In the genomic region with DNA sequence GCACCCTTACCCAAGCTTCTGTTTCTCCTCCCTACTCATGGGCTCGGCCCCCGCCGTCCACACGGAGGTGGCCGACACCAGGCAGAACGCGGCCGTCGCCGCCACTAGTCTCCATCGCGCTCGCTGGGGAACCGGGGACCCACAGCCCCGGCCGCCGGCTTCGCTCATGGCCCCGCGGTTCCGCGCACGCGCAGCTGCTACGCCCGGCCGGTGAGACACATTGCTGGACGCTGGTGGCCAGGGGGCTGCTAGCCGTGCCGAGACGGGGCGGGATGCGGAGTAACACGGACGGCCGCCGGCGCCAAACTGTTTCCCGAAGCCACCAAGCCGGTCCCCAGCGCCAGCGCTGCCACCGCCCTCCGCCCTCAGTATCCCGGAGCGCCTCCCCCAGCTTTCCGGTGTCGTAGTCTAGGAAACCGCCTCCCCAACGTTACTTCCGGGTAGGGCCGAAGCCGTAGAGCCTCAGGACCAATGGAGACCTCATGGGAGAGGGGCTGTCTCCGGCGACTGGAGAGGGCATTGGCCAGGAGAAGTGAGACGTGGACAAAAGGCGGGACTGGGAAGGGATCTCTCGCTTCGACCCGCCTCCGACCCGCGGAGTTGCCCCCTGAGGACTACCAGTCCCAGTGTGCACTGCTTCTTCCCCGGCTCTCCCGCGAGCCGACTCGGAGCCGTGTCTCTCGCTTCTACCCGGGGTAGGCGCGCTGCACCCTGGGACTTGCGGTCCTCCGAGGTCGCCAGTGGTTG, we compare ENCODE assay signal across 8 cellular contexts. TPM values are rescaled to one million over a fixed set of nuclear protein-coding genes. Genes with fewer than 3 reads are reported as not detected.
DNase-seq lines count a peak whose midpoint lies in the region; ATAC-seq and TF ChIP-seq lines count a peak whose summit lies in the region.

A gene with protein sequence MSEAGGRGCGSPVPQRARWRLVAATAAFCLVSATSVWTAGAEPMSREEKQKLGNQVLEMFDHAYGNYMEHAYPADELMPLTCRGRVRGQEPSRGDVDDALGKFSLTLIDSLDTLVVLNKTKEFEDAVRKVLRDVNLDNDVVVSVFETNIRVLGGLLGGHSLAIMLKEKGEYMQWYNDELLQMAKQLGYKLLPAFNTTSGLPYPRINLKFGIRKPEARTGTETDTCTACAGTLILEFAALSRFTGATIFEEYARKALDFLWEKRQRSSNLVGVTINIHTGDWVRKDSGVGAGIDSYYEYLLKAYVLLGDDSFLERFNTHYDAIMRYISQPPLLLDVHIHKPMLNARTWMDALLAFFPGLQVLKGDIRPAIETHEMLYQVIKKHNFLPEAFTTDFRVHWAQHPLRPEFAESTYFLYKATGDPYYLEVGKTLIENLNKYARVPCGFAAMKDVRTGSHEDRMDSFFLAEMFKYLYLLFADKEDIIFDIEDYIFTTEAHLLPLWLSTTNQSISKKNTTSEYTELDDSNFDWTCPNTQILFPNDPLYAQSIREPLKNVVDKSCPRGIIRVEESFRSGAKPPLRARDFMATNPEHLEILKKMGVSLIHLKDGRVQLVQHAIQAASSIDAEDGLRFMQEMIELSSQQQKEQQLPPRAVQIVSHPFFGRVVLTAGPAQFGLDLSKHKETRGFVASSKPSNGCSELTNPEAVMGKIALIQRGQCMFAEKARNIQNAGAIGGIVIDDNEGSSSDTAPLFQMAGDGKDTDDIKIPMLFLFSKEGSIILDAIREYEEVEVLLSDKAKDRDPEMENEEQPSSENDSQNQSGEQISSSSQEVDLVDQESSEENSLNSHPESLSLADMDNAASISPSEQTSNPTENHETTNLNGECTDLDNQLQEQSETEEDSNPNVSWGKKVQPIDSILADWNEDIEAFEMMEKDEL (minus strand): TSS at position 380 of the 747 bp plus-strand sequence. CDS start 212 bp downstream, at position 168.

- H3K4me1 ChIP-seq in spleen: peaks cover 4 to 56% (median 33%) of the 10 kb centered on the region in 6 donors

- H3K4me3 ChIP-seq in AG09309 (ENCODE audit: control insufficient read depth, low read depth, low read length): peak within 1 kb of the TSS; percentile 95
- H3K4me3 ChIP-seq in spleen: peak within 1 kb of the TSS; percentile 82 to 94 (median 90)

- H3K4me1 Mint-ChIP-seq in central memory CD8-positive, alpha-beta T cell: peaks cover 29% of the 10 kb centered on the region

- peak within 1 kb of the TSS; percentile 92 for H3K4me3 Mint-ChIP-seq in central memory CD8-positive, alpha-beta T cell

- ATAC-seq in GM19025 (IDR thresholded peaks at IDR 0.05; ENCODE audit: low read depth, unreplicated experiment) (peak; percentile 92), HG03342 (IDR thresholded peaks at IDR 0.05; ENCODE audit: unreplicated experiment) (peak; percentile 93)
- ATAC-seq in central memory CD8-positive, alpha-beta T cell (replicated peaks; ENCODE audit: extremely low read depth, poor library complexity, severe bottlenecking): peak; percentile 92

- WGBS in spleen, 5 donors: 0 to 1% (median 1%) methylated on average over 32 to 76 of the region's 76 CpGs

- H3K27ac Mint-ChIP-seq in central memory CD8-positive, alpha-beta T cell (ENCODE audit: low read depth): peak within 1 kb of the TSS; percentile 95

- peak; percentile 22 to 84 (median 84) for TF ChIP-seq POLR2A in spleen (IDR thresholded peaks at IDR 0.05)

- H3K36me3 Mint-ChIP-seq in central memory CD8-positive, alpha-beta T cell (ENCODE audit: insufficient read depth): peaks cover 22% of the 10 kb centered on the region

- H3K9me3 Mint-ChIP-seq in central memory CD8-positive, alpha-beta T cell: no peaks in the 10 kb centered on the region

- H3K27ac ChIP-seq in spleen: peak within 1 kb of the TSS; percentile 85 to 98 (median 94)

- H3K9me3 ChIP-seq in spleen: no peaks in the 10 kb centered on the region

- H3K27me3 ChIP-seq in spleen (replicated peaks in 1 of 7): no peaks in the 10 kb centered on the region

- intact Hi-C loops in spleen (cut with DNase I; ENCODE audit: low total_unique reads): no loop called here

- TF ChIP-seq CTCF in AG09309 (IDR thresholded peaks at IDR 0.05; ENCODE audit: control insufficient read depth, insufficient read depth, low read depth, low read length, missing control alignments) (no peak), spleen (IDR thresholded peaks at IDR 0.05 in 8 of 11, conservative IDR thresholded peaks at IDR 0.05 in 3 of 11) (peak in 2 of 11 experiments; percentile 8 to 20)

- no peaks in the 10 kb centered on the region for H3K27me3 Mint-ChIP-seq in central memory CD8-positive, alpha-beta T cell

- peak; percentile 98 for DNase-seq in AG09309 (ENCODE audit: low read depth)
- DNase-seq in NCI-H446 (lab: John Stamatoyannopoulos, UW): peak; percentile 99
- DNase-seq in activated CD4-positive, CD25-positive, alpha-beta regulatory T cell treated with anti-CD3 and anti-CD28 coated beads, Interleukin-2, amount 50 U/mL, for 16 hours (ENCODE audit: low read depth, low spot score): peak; percentile 96
- peak; percentile 89 to 98 for DNase-seq in central memory CD8-positive, alpha-beta T cell (ENCODE audit: low spot score in 2 of 2)
- peak; percentile 98 for DNase-seq in inferior parietal cortex (ENCODE audit: extremely low spot score)
- peak; percentile 100 for DNase-seq in spleen

- H3K36me3 ChIP-seq in spleen: no peaks in the 10 kb centered on the region

RNA-seq across cellular contexts. Expression of the gene that starts here (rescaled TPM):
- total RNA-seq in spleen: 10 to 100 TPM; 26.0 to 49.8 (median 34.4) TPM
- polyA plus RNA-seq in spleen: 1 to 10 TPM; 7.2 to 8.8 (median 8.0) TPM

Comparison
In these comparisons a context has a peak if more than half of its experiments do, and no peak if none do; other contexts are left out.
1. Peak in every context shown above with its lines: DNase-seq, ATAC-seq, H3K4me3 ChIP-seq and H3K27ac ChIP-seq.